In genomic region chr3:33505027-33505426, GRCh38 we compare ENCODE assay signal across 27 cellular contexts.
DNase-seq lines count a peak whose midpoint lies in the region; ATAC-seq, FAIRE-seq and TF ChIP-seq lines count a peak whose summit lies in the region.
"Had no signal": no experiment of that assay in that cellular context is flagged by ENCODE, and none has a peak within 500 bp of the region (broad histone marks: within the 10 kb centered on the region; RNA-seq: fewer than 3 reads in every experiment).

No MANE protein-coding gene starts in this region.

- no peaks in the 10 kb centered on the region for H3K79me2 ChIP-seq in HepG2 (ENCODE audit: insufficient read depth, low read length)

- H3K27me3 ChIP-seq in HepG2 (ENCODE audit: control insufficient read depth in 1 of 2, insufficient read depth in 2 of 2, low read length in 2 of 2): no peaks in the 10 kb centered on the region
- no peaks in the 10 kb centered on the region for H3K27me3 ChIP-seq in right lobe of liver
- H3K27me3 ChIP-seq in endodermal cell (ENCODE audit: control insufficient read depth, insufficient read depth, low read length, poor library complexity, severe bottlenecking): no peaks in the 10 kb centered on the region
- H3K27me3 ChIP-seq in foreskin keratinocyte: no peaks in the 10 kb centered on the region
- H3K27me3 ChIP-seq: BE2C, BLaER1 had no signal

- H3K4me1 Mint-ChIP-seq in endodermal cell: no peaks in the 10 kb centered on the region
- H3K4me1 Mint-ChIP-seq: CD14-positive monocyte; CD4-positive, alpha-beta memory T cell; CD8-positive, alpha-beta memory T cell had no signal

- H3K4me1 ChIP-seq in HepG2 (ENCODE audit: insufficient read depth, low read length): no peaks in the 10 kb centered on the region
- no peaks in the 10 kb centered on the region for H3K4me1 ChIP-seq in right lobe of liver
- H3K4me1 ChIP-seq in endodermal cell (ENCODE audit: control insufficient read depth, insufficient read depth, low read length): no peaks in the 10 kb centered on the region
- H3K4me1 ChIP-seq in foreskin keratinocyte: no peaks in the 10 kb centered on the region
- H3K4me1 ChIP-seq: BE2C had no signal

- no peak overlapping the region for H3K4me3 Mint-ChIP-seq in endodermal cell
- H3K4me3 Mint-ChIP-seq: CD14-positive monocyte; CD4-positive, alpha-beta memory T cell; CD4-positive, CD25-positive, alpha-beta regulatory T cell; CD8-positive, alpha-beta memory T cell had no signal

- TF ChIP-seq POLR2A in HepG2 (IDR thresholded peaks at IDR 0.05; ENCODE audit: insufficient read depth in 1 of 2, low read depth in 2 of 2, low read length in 2 of 2) (no peak), right lobe of liver (IDR thresholded peaks at IDR 0.05) (no peak)

- H3K9me3 ChIP-seq in HepG2 (ENCODE audit: low read length): no peaks in the 10 kb centered on the region
- H3K9me3 ChIP-seq in right lobe of liver: no peaks in the 10 kb centered on the region
- H3K9me3 ChIP-seq in endodermal cell (ENCODE audit: control insufficient read depth, low read length): peaks cover 49% of the 10 kb centered on the region
- H3K9me3 ChIP-seq: BE2C had no signal

- H3K27ac Mint-ChIP-seq in endodermal cell: no peak overlapping the region

- H3K9ac ChIP-seq in HepG2 (ENCODE audit: insufficient read depth, low read depth, low read length): no peak overlapping the region
- H3K9ac ChIP-seq in endodermal cell (ENCODE audit: extremely low read depth, low read length, poor library complexity, severe bottlenecking): no peak overlapping the region
- H3K9ac ChIP-seq: BLaER1 had no signal

- BruUV-seq in HepG2 (replicated peaks; lab: Mats Ljungman, UMichigan): no TSS peak

- no peaks in the 10 kb centered on the region for H3K27me3 Mint-ChIP-seq in endodermal cell (ENCODE audit: insufficient read depth)
- H3K27me3 Mint-ChIP-seq: CD4-positive, alpha-beta memory T cell; CD4-positive, CD25-positive, alpha-beta regulatory T cell; CD8-positive, alpha-beta memory T cell had no signal

- H3K36me3 ChIP-seq in HepG2 (replicated peaks in 1 of 2; ENCODE audit: control insufficient read depth in 1 of 2, insufficient read depth in 2 of 2, low read length in 2 of 2): peaks cover 3 to 10% of the 10 kb centered on the region in 2 experiments; a peak in 1 of 5 replicates
- H3K36me3 ChIP-seq in right lobe of liver: peaks cover 0 to 4% (median 0%) of the 10 kb centered on the region in 4 donors
- H3K36me3 ChIP-seq in endodermal cell (ENCODE audit: control insufficient read depth, insufficient read depth, low read length): peaks cover 86% of the 10 kb centered on the region
- H3K36me3 ChIP-seq: BE2C had no signal

- no peak overlapping the region for H3K4me3 ChIP-seq in HepG2 (replicated peaks in 1 of 3; ENCODE audit: insufficient read depth in 1 of 3, low read depth in 2 of 3, low read length in 3 of 3)
- H3K4me3 ChIP-seq in right lobe of liver: no peak overlapping the region
- H3K4me3 ChIP-seq in endodermal cell (ENCODE audit: low read length): peak overlapping the region; percentile 16
- H3K4me3 ChIP-seq: BLaER1, GM12878 had no signal

- POLR2A ChIA-PET in HepG2 (lab: Yijun Ruan, JAX): no interaction called here

- CTCF ChIA-PET in HepG2 (lab: Yijun Ruan, JAX; ENCODE audit: low intra/inter-chr PET ratio, low total read pairs): no interaction called here

- H3K27ac ChIP-seq in HepG2 (ENCODE audit: extremely low read length, insufficient read depth, low read length): no peak overlapping the region
- no peak overlapping the region for H3K27ac ChIP-seq in right lobe of liver
- H3K27ac ChIP-seq in endodermal cell (ENCODE audit: low read depth, low read length): no peak overlapping the region
- no peak overlapping the region for H3K27ac ChIP-seq in foreskin keratinocyte
- H3K27ac ChIP-seq: BLaER1 had no signal

- no peaks in the 10 kb centered on the region for H4K20me1 ChIP-seq in HepG2 (ENCODE audit: insufficient read depth, low read length)
- H4K20me1 ChIP-seq: BLaER1 had no signal

- no peak for TF ChIP-seq RAD21 in HepG2 (CRISPR knock-in tag; IDR thresholded peaks at IDR 0.05)

- H3K36me3 Mint-ChIP-seq in endodermal cell (ENCODE audit: low read depth): peaks cover 85% of the 10 kb centered on the region

- in situ Hi-C loops in HepG2 (cut with HindIII; ENCODE audit: extremely low pct_ligation_motif_present, low pct_unique_long_range_greater_than_20kb): no loop called here

- intact Hi-C loops in HepG2 (cut with micrococcal nuclease; ENCODE audit: unreplicated experiment) (no loop called here), right lobe of liver (cut with DNase I) (no loop called here)

- TF ChIP-seq EP300 in HepG2 (IDR thresholded peaks at IDR 0.05; ENCODE audit: low read depth in 2 of 2, low read length in 2 of 2): no peak
- TF ChIP-seq EP300 in HepG2 (CRISPR knock-in tag; IDR thresholded peaks at IDR 0.05; ENCODE audit: borderline replicate concordance): no peak

- no peak for DNase-seq in HepG2 (ENCODE audit: low spot score)
- DNase-seq in right lobe of liver: no peak
- no peak for DNase-seq in endodermal cell
- no peak for DNase-seq in foreskin keratinocyte
- DNase-seq: 8988T; ACHN; BE2C; C1 segment of cervical spinal cord; CD4-positive, alpha-beta memory T cell; CD4-positive, CD25-positive, alpha-beta regulatory T cell; CD8-positive, alpha-beta memory T cell; COR-L47; DMS 273 treated with DMSO at 0.1 percent for 48 hours; DMS153; DMS53; DMS79; DND-41; EL; GDM1 had no signal

- FAIRE-seq in HepG2 (lab: Jason Lieb, UNC): no peak
- FAIRE-seq: A204.1, GM12878, GM12892, GM18507, GM19239 had no signal

- TF ChIP-seq CTCF in HepG2 (CRISPR knock-in tag; IDR thresholded peaks at IDR 0.05) (no peak), right lobe of liver (IDR thresholded peaks at IDR 0.05) (no peak), endodermal cell (conservative IDR thresholded peaks at IDR 0.05) (no peak), foreskin keratinocyte (conservative IDR thresholded peaks at IDR 0.05) (no peak)

- peaks cover 38% of the 10 kb centered on the region for H3K9me3 Mint-ChIP-seq in endodermal cell

- H2AFZ ChIP-seq in HepG2 (ENCODE audit: low read length): no peak overlapping the region

- no peak for ATAC-seq in HepG2
- ATAC-seq in right lobe of liver: no peak
- no peak for ATAC-seq in foreskin keratinocyte
- ATAC-seq in HG03469 (IDR thresholded peaks at IDR 0.05; ENCODE audit: unreplicated experiment): no peak
- ATAC-seq: GM12878 had no signal

- H3K4me2 ChIP-seq in HepG2 (ENCODE audit: low read depth, low read length): no peak overlapping the region
- H3K4me2 ChIP-seq: BLaER1 had no signal

TF ChIP-seq in HepG2, 621 proteins besides CTCF, POLR2A, EP300 and RAD21:
- TF ChIP-seq FOXP1 (IDR thresholded peaks at IDR 0.05) (peak; percentile 89), FOXP1 (CRISPR knock-in tag; IDR thresholded peaks at IDR 0.05) (no peak), RELA (CRISPR knock-in tag; IDR thresholded peaks at IDR 0.05) (no peak), ZNF20 (CRISPR knock-in tag; IDR thresholded peaks at IDR 0.05) (no peak), ZNF576 (CRISPR knock-in tag; IDR thresholded peaks at IDR 0.05) (no peak), ESRRA (CRISPR knock-in tag; IDR thresholded peaks at IDR 0.05; ENCODE audit: low read depth) (no peak), AGO2 (optimal IDR thresholded peaks at IDR 0.05; ENCODE audit: low read depth, low read length) (no peak)
